29 cellular contexts compared by ENCODE assay signal in the genomic region with DNA sequence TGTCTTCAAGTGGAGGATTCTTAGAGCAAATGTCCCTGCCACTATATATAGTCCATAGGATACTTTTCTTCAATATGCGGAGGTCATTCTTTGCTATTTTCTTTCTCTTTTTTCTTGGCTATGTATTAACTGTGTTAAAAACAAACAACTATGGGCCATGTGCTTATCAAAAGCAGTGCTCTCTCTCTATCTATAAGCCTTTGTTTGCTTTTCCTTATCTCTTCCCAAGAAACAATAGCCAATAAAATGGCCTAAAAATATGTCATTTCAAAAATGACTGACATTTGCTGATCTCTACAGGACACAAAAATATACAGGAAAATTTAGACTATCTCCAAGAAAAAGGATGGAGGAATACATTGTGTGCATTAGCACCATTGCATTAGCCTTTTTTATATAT.
"Had no signal": no experiment of that assay in that cellular context is flagged by ENCODE, and none has a peak within 500 bp of the region (broad histone marks: within the 10 kb centered on the region; RNA-seq: fewer than 3 reads in every experiment).

No MANE protein-coding gene starts in this region.

- H3K4me1 ChIP-seq: colonic mucosa, esophagus squamous epithelium, foreskin keratinocyte, gastroesophageal sphincter had no signal

- FAIRE-seq: colon, endometrium, endothelial cell of umbilical vein, frontal cortex had no signal

- H2AFZ ChIP-seq: hepatocyte had no signal

- H3K9me3 ChIP-seq: colonic mucosa, esophagus muscularis mucosa, esophagus squamous epithelium, gastrocnemius medialis, gastroesophageal sphincter, heart left ventricle, heart right ventricle had no signal

- DNase-seq: colonic mucosa; cortex of kidney; dermis blood vessel endothelial cell; dorsolateral prefrontal cortex; effector CD4-positive, alpha-beta T cell; effector CD8-positive, alpha-beta T cell; effector memory CD4-positive, alpha-beta T cell; effector memory CD8-positive, alpha-beta T cell; endodermal cell; erythroblast; esophagus squamous epithelium; foreskin fibroblast; foreskin keratinocyte; foreskin melanocyte; gastrocnemius medialis; glutamatergic neuron; head of caudate nucleus; heart left ventricle; heart right ventricle had no signal

- H3K4me3 ChIP-seq: colonic mucosa, coronary artery, dorsolateral prefrontal cortex, esophagus muscularis mucosa, esophagus squamous epithelium, gastrocnemius medialis, gastroesophageal sphincter, heart left ventricle, heart right ventricle, hepatocyte had no signal

- H3K4me2 ChIP-seq: hepatocyte had no signal

- H3K27ac ChIP-seq: colonic mucosa, coronary artery, dorsolateral prefrontal cortex, epithelial cell of prostate, esophagus muscularis mucosa, esophagus squamous epithelium, foreskin keratinocyte, gastrocnemius medialis, gastroesophageal sphincter, heart left ventricle, heart right ventricle, hepatocyte had no signal

- H3K36me3 ChIP-seq: colonic mucosa, esophagus muscularis mucosa, esophagus squamous epithelium, gastrocnemius medialis, gastroesophageal sphincter, heart left ventricle, heart right ventricle had no signal

- ATAC-seq: effector memory CD8-positive, alpha-beta T cell; esophagus mucosa; foreskin keratinocyte; gastrocnemius medialis; gastroesophageal sphincter; heart left ventricle; heart right ventricle had no signal

- H3K79me2 ChIP-seq: hepatocyte had no signal

- H3K27me3 ChIP-seq: colonic mucosa, esophagus muscularis mucosa, esophagus squamous epithelium, gastrocnemius medialis, gastroesophageal sphincter, heart left ventricle, heart right ventricle had no signal
